Comparison of ENCODE assay signal across 26 cellular contexts in genomic region chr20:32158943-32159660, GRCh38. TPM values are rescaled to one million over a fixed set of nuclear protein-coding genes. Genes with fewer than 3 reads are reported as not detected.
DNase-seq lines count a peak whose midpoint lies in the region; ATAC-seq, FAIRE-seq and TF ChIP-seq lines count a peak whose summit lies in the region.
"Had no signal": no experiment of that assay in that cellular context is flagged by ENCODE, and none has a peak within 500 bp of the region (broad histone marks: within the 10 kb centered on the region; RNA-seq: fewer than 3 reads in every experiment).

No MANE protein-coding gene starts in this region.

- no peak for FAIRE-seq in bronchial epithelial cell (lab: Jason Lieb, UNC)
- FAIRE-seq: D721Med had no signal

- peak overlapping the region; percentile 83 for H3K27ac Mint-ChIP-seq in activated T-cell treated with anti-CD3 and anti-CD28 coated beads, Interleukin-2, amount 50 U/mL, for 24 hours
- H3K27ac Mint-ChIP-seq: dendritic cell treated with granulocyte-macrophage colony-stimulating factor and Interleukin-4, amounts not matched to agents 40 ng/mL and 50 ng/mL, for 4 days; mesothelial cell of epicardium; T-helper 17 cell had no signal

- no peak overlapping the region for H2AFZ ChIP-seq in GM23248

- H3K27me3 ChIP-seq in GM23248 (replicated peaks; ENCODE audit: insufficient read depth) (no peaks in the 10 kb centered on the region), bronchial epithelial cell (ENCODE audit: control insufficient read depth, insufficient read depth, low read length) (no peaks in the 10 kb centered on the region)
- H3K27me3 ChIP-seq: BLaER1, heart right ventricle, left lung, Peyer's patch, vagina had no signal

- peaks cover 8% of the 10 kb centered on the region; the same call in 1 of the 2 replicates for H3K4me1 ChIP-seq in GM23248 (ENCODE audit: insufficient read depth)

- no peaks in the 10 kb centered on the region for H3K9me3 ChIP-seq in GM23248 (ENCODE audit: low read depth)
- H3K9me3 ChIP-seq: BLaER1, heart right ventricle, left lung, Peyer's patch, vagina had no signal

- H3K4me3 ChIP-seq in GM23248 (no peak overlapping the region), bronchial epithelial cell (ENCODE audit: low read depth, low read length) (no peak overlapping the region)
- H3K4me3 ChIP-seq: BLaER1, heart right ventricle, left lung, Peyer's patch, vagina had no signal

- H3F3A ChIP-seq in GM23248 (ENCODE audit: insufficient read depth), result no peaks in the 10 kb centered on the region

- H3K4me3 Mint-ChIP-seq in activated T-cell treated with anti-CD3 and anti-CD28 coated beads, Interleukin-2, amount 50 U/mL, for 24 hours, result no peak overlapping the region
- H3K4me3 Mint-ChIP-seq: dendritic cell treated with granulocyte-macrophage colony-stimulating factor and Interleukin-4, amounts not matched to agents 40 ng/mL and 50 ng/mL, for 4 days; mesothelial cell of epicardium; naive thymus-derived CD8-positive, alpha-beta T cell; T-helper 17 cell had no signal

- peaks cover 87% of the 10 kb centered on the region for H3K36me3 Mint-ChIP-seq in activated T-cell treated with anti-CD3 and anti-CD28 coated beads, Interleukin-2, amount 50 U/mL, for 24 hours (ENCODE audit: low read depth)

- no peaks in the 10 kb centered on the region for H4K20me1 ChIP-seq in GM23248 (ENCODE audit: insufficient read depth)

- DNase-seq in activated T-cell treated with anti-CD3 and anti-CD28 coated beads, Interleukin-2, amount 50 U/mL, for 24 hours, result peak; percentile 22
- DNase-seq in activated T-cell treated with anti-CD3 and anti-CD28 coated beads, Interleukin-2, amount 50 U/mL, for 1 hour, result no peak
- DNase-seq in GM23248 (peak; percentile 7), bronchial epithelial cell (ENCODE audit: low read depth) (peak; percentile 40), mesenteric fat pad (ENCODE audit: low spot score) (peak; percentile 51), RPMI8226 (no peak), D341Med (ENCODE audit: low spot score) (no peak)
- DNase-seq: amygdala; EL; HCEC 1CT; heart right ventricle; left lung; MM.1S; naive thymus-derived CD8-positive, alpha-beta T cell; NCI-H146; NCI-H510A; substantia nigra; T-helper 17 cell had no signal

- no peak for TF ChIP-seq CTCF in bronchial epithelial cell (IDR thresholded peaks at IDR 0.05; ENCODE audit: insufficient read depth, low read length, severe bottlenecking)

- no peak for ATAC-seq in HG02759 (IDR thresholded peaks at IDR 0.05; ENCODE audit: unreplicated experiment)
- ATAC-seq: heart right ventricle; left lung; naive thymus-derived CD8-positive, alpha-beta T cell; T-helper 17 cell had no signal

- WGBS in GM23248 (ENCODE audit: low coverage in 1 of 2, low lambda C conversion rate in 2 of 2, missing lambda C conversion rate in 2 of 2), 2 experiments, result 90 to 94% methylated on average over 4 of the region's 4 CpGs

- in situ Hi-C loops in GM23248 (cut with MboI), result no loop called here

- H3K4me1 Mint-ChIP-seq in activated T-cell treated with anti-CD3 and anti-CD28 coated beads, Interleukin-2, amount 50 U/mL, for 24 hours (ENCODE audit: low read depth), result peaks cover 11% of the 10 kb centered on the region
- H3K4me1 Mint-ChIP-seq: mesothelial cell of epicardium had no signal

- no peak overlapping the region for H3K27ac ChIP-seq in GM23248
- H3K27ac ChIP-seq: BLaER1, heart right ventricle, left lung, Peyer's patch, vagina, VCaP had no signal

- peaks cover 29% of the 10 kb centered on the region; the same call in 1 of the 2 replicates for H3K36me3 ChIP-seq in GM23248 (ENCODE audit: low read depth)
- H3K36me3 ChIP-seq in bronchial epithelial cell (ENCODE audit: control insufficient read depth, insufficient read depth, low read length), result peaks cover 32% of the 10 kb centered on the region

- no peak overlapping the region for H3K4me2 ChIP-seq in GM23248 (ENCODE audit: unreplicated experiment)
- H3K4me2 ChIP-seq: BLaER1 had no signal

- no peaks in the 10 kb centered on the region for H3K79me2 ChIP-seq in GM23248 (ENCODE audit: insufficient read depth)

- no peaks in the 10 kb centered on the region for H3K9me3 Mint-ChIP-seq in activated T-cell treated with anti-CD3 and anti-CD28 coated beads, Interleukin-2, amount 50 U/mL, for 24 hours
- H3K9me3 Mint-ChIP-seq: dendritic cell treated with granulocyte-macrophage colony-stimulating factor and Interleukin-4, amounts not matched to agents 40 ng/mL and 50 ng/mL, for 4 days; mesothelial cell of epicardium; naive thymus-derived CD8-positive, alpha-beta T cell had no signal

- H3K9me2 ChIP-seq in GM23248 (ENCODE audit: insufficient read depth), result no peaks in the 10 kb centered on the region

- no peak overlapping the region for H3K9ac ChIP-seq in GM23248
- H3K9ac ChIP-seq: BLaER1 had no signal

- no peaks in the 10 kb centered on the region for H3K27me3 Mint-ChIP-seq in activated T-cell treated with anti-CD3 and anti-CD28 coated beads, Interleukin-2, amount 50 U/mL, for 24 hours
- H3K27me3 Mint-ChIP-seq: naive thymus-derived CD8-positive, alpha-beta T cell; T-helper 17 cell had no signal

RNA-seq across cellular contexts. Expression of gene PLAGL2, which starts 48.4 kb away (rescaled TPM):
- 2.1 and 4.2 TPM in 2 replicates for total RNA-seq in GM23248 (2014; rRNA removed; shearing (Covaris generic))
- polyA plus RNA-seq in GM23248 (2016; fragmentation: Nextera tagmentation; extraction: Ambion mirVana), result 3.7 and 4.1 TPM in 2 replicates
- total RNA-seq in bronchial epithelial cell, result 2.6 and 3.8 TPM in 2 replicates
- 8.3 TPM for total RNA-seq in mesenteric fat pad

RNA-seq across cellular contexts. Expression of gene POFUT1, which starts 48.6 kb away (rescaled TPM):
- total RNA-seq in GM23248 (2014; rRNA removed; shearing (Covaris generic)), result 54.1 and 78.4 TPM in 2 replicates
- polyA plus RNA-seq in GM23248 (2016; fragmentation: Nextera tagmentation; extraction: Ambion mirVana), result 32.5 and 35.4 TPM in 2 replicates
- total RNA-seq in bronchial epithelial cell (25.0 and 27.6 TPM in 2 replicates), mesenteric fat pad (40.9 TPM)

RNA-seq across cellular contexts. Expression of gene TM9SF4, which starts 49.6 kb away (rescaled TPM):
- total RNA-seq in GM23248 (2014; rRNA removed; shearing (Covaris generic)), result 40.3 and 41.3 TPM in 2 replicates
- polyA plus RNA-seq in GM23248 (2016; fragmentation: Nextera tagmentation; extraction: Ambion mirVana), result 35.2 and 38.6 TPM in 2 replicates
- total RNA-seq in bronchial epithelial cell (19.0 and 22.0 TPM in 2 replicates), mesenteric fat pad (40.6 TPM)

Comparison
In these comparisons a context has a peak if more than half of its experiments do, and no peak if none do; other contexts are left out.
1. DNase-seq: peak in activated T-cell treated with anti-CD3 and anti-CD28 coated beads, Interleukin-2, amount 50 U/mL, for 24 hours (single experiment), GM23248 (single experiment), bronchial epithelial cell (single experiment) and mesenteric fat pad (single experiment); none in activated T-cell treated with anti-CD3 and anti-CD28 coated beads, Interleukin-2, amount 50 U/mL, for 1 hour (single experiment), RPMI8226 (single experiment) and D341Med (single experiment).